ENCODE assay signal across 8 cellular contexts in genomic region chr19:14249012-14249754, GRCh38. TPM values are rescaled to one million over a fixed set of nuclear protein-coding genes. Genes with fewer than 3 reads are reported as not detected.
A peak's percentile ranks its signal among the peaks of the same experiment; 100 is the strongest.
DNase-seq lines count a peak whose midpoint lies in the region; ATAC-seq and TF ChIP-seq lines count a peak whose summit lies in the region.
"Not testable (repeated sequence)": the region's sequence is repeated elsewhere in the genome, so short reads cannot be mapped to it uniquely, and the experiment has no call there.

No MANE protein-coding gene starts in this region.

- H3K36me3 Mint-ChIP-seq in CD14-positive monocyte; activated CD8-positive, alpha-beta memory T cell treated with anti-CD3 and anti-CD28 coated beads, Interleukin-2, amount 10 ng/mL, durations not matched to agents 7 days and 5 days; nephron progenitor cell (ENCODE audit: low read depth); stimulated activated memory B cell treated with anti-CD40 and anti-IgM and Interleukin-4, amounts not matched to agents 10 μg/mL and 1 μg/mL and 100 μg/mL, for 72 hours: not testable (repeated sequence)

- peak overlapping the region; percentile 65 to 87 for H3K4me3 Mint-ChIP-seq in CD14-positive monocyte
- H3K4me3 Mint-ChIP-seq in activated CD8-positive, alpha-beta memory T cell treated with anti-CD3 and anti-CD28 coated beads, Interleukin-2, amount 10 ng/mL, durations not matched to agents 7 days and 5 days, result peak overlapping the region; percentile 20
- H3K4me3 Mint-ChIP-seq in nephron progenitor cell, result peak overlapping the region; percentile 70
- H3K4me3 Mint-ChIP-seq in stimulated activated memory B cell treated with anti-CD40 and anti-IgM and Interleukin-4, amounts not matched to agents 10 μg/mL and 1 μg/mL and 100 μg/mL, for 72 hours, result peak overlapping the region; percentile 77

- H3K18ac ChIP-seq in IMR-90 (ENCODE audit: low read depth, low read length), result peak overlapping the region; percentile 65; the same call in 1 of the 2 replicates

- not testable (repeated sequence) for H3K9me2 ChIP-seq in hepatocyte (replicated peaks; ENCODE audit: insufficient read depth)

- not testable (repeated sequence) for H3K27ac Mint-ChIP-seq in CD14-positive monocyte, nephron progenitor cell
- H3K27ac Mint-ChIP-seq in activated CD8-positive, alpha-beta memory T cell treated with anti-CD3 and anti-CD28 coated beads, Interleukin-2, amount 10 ng/mL, durations not matched to agents 7 days and 5 days, result peak overlapping the region; percentile 36
- H3K27ac Mint-ChIP-seq in stimulated activated memory B cell treated with anti-CD40 and anti-IgM and Interleukin-4, amounts not matched to agents 10 μg/mL and 1 μg/mL and 100 μg/mL, for 72 hours, result peak overlapping the region; percentile 78

- H3K9me3 ChIP-seq in IMR-90 (ENCODE audit: control insufficient read depth, insufficient read depth, low read length); hepatocyte (ENCODE audit: low read depth): not testable (repeated sequence)

- H3K36me3 ChIP-seq in IMR-90 (ENCODE audit: control insufficient read depth, insufficient read depth, low read length); hepatocyte (replicated peaks; ENCODE audit: insufficient read depth, low read depth): not testable (repeated sequence)

- H4K20me1 ChIP-seq in IMR-90 (ENCODE audit: insufficient read depth, low read length); hepatocyte (ENCODE audit: insufficient read depth, poor library complexity, severe bottlenecking): not testable (repeated sequence)

- H3K4me2 ChIP-seq in IMR-90 (ENCODE audit: low read depth, low read length), result peak overlapping the region; percentile 90
- H3K4me2 ChIP-seq in hepatocyte, result peak overlapping the region; percentile 96

- dilution Hi-C loops in IMR-90 (cut with HindIII; ENCODE audit: low sequenced_read_pairs, unreplicated experiment), result not testable (repeated sequence)

- H3K27ac ChIP-seq in IMR-90 (ENCODE audit: insufficient read depth, low read length), result not testable (repeated sequence)
- peak overlapping the region; percentile 88 for H3K27ac ChIP-seq in hepatocyte

- peak overlapping the region; percentile 53 to 72; a peak in 3 of 4 replicates for H4K8ac ChIP-seq in IMR-90 (ENCODE audit: low read depth in 2 of 2, low read length in 2 of 2)

- not testable (repeated sequence) for H3K79me2 ChIP-seq in hepatocyte

- not testable (repeated sequence) for BruUV-seq in IMR-90 (replicated peaks; lab: Mats Ljungman, UMichigan)

- H3K4me1 ChIP-seq in IMR-90 (ENCODE audit: control insufficient read depth, insufficient read depth, low read length), result not testable (repeated sequence)
- peaks cover 15% of the 10 kb centered on the region for H3K4me1 ChIP-seq in hepatocyte (ENCODE audit: insufficient read depth)

- POLR2A ChIA-PET in IMR-90 (lab: Charles Lee; ENCODE audit: unreplicated experiment), result not testable (repeated sequence)

- not testable (repeated sequence) for DNase-seq in CD14-positive monocyte (ENCODE audit: low spot score); IMR-90; activated CD8-positive, alpha-beta memory T cell treated with anti-CD3 and anti-CD28 coated beads, Interleukin-2, amount 10 ng/mL, durations not matched to agents 7 days and 5 days
- DNase-seq in NOMO-1 treated with dmso at 0.1 percent for 144 hours (lab: John Stamatoyannopoulos, UW; ENCODE audit: unreplicated experiment) (peak; percentile 28), cerebellum (ENCODE audit: low spot score) (peak; percentile 40), hepatocyte (ENCODE audit: low spot score) (peak; percentile 48), nephron progenitor cell (peak; percentile 50)

- H3K27me3 Mint-ChIP-seq in CD14-positive monocyte (ENCODE audit: low read depth in 3 of 3), result peaks cover 18 to 55% (median 30%) of the 10 kb centered on the region in 3 donors
- peaks cover 15% of the 10 kb centered on the region for H3K27me3 Mint-ChIP-seq in activated CD8-positive, alpha-beta memory T cell treated with anti-CD3 and anti-CD28 coated beads, Interleukin-2, amount 10 ng/mL, durations not matched to agents 7 days and 5 days
- not testable (repeated sequence) for H3K27me3 Mint-ChIP-seq in nephron progenitor cell (ENCODE audit: low read depth, poor library complexity); stimulated activated memory B cell treated with anti-CD40 and anti-IgM and Interleukin-4, amounts not matched to agents 10 μg/mL and 1 μg/mL and 100 μg/mL, for 72 hours

- WGBS in IMR-90 (ENCODE audit: extremely low coverage in 2 of 2, insufficient read length in 1 of 2), 2 experiments, result 0% methylated on average over 2 of the region's 39 CpGs; no CpG with 5 or more reads in 1 of the 2 experiments
- 6% methylated on average over 8 of the region's 39 CpGs for WGBS in hepatocyte (ENCODE audit: low lambda C conversion rate, missing lambda C conversion rate)

- peak overlapping the region; percentile 50; the same call in 1 of the 2 replicates for H3K4ac ChIP-seq in IMR-90 (ENCODE audit: low read depth, low read length)

- not testable (repeated sequence) for TF ChIP-seq RAD21 in IMR-90 (IDR thresholded peaks at IDR 0.05; ENCODE audit: low read length)

- not testable (repeated sequence) for H3K79me1 ChIP-seq in IMR-90 (ENCODE audit: low read depth in 1 of 2, low read length in 2 of 2)

- H3K9ac ChIP-seq in IMR-90 (ENCODE audit: low read depth, low read length), result 0 out of 2 replicates have a peak overlapping the region, but pooled peaks have one; percentile 16

- H2AK5ac ChIP-seq in IMR-90 (ENCODE audit: low read depth, low read length), result not testable (repeated sequence)

- H3K27me3 ChIP-seq in IMR-90 (ENCODE audit: control insufficient read depth, insufficient read depth, low read length), result peaks cover 29% of the 10 kb centered on the region
- not testable (repeated sequence) for H3K27me3 ChIP-seq in hepatocyte

- H4K5ac ChIP-seq in IMR-90 (ENCODE audit: low read depth, low read length), result peak overlapping the region; percentile 94

- not testable (repeated sequence) for H3K23ac ChIP-seq in IMR-90 (ENCODE audit: low read depth, low read length)

- not testable (repeated sequence) for H2BK120ac ChIP-seq in IMR-90 (ENCODE audit: low read depth, low read length)

- not testable (repeated sequence) for H2AK9ac ChIP-seq in IMR-90 (replicated peaks; ENCODE audit: low read depth, low read length, poor library complexity)

- H2BK15ac ChIP-seq in IMR-90 (ENCODE audit: low read depth, low read length), result not testable (repeated sequence)

- not testable (repeated sequence) for H3K14ac ChIP-seq in IMR-90 (replicated peaks; ENCODE audit: low read depth, low read length)

- not testable (repeated sequence) for H3K9me1 ChIP-seq in IMR-90 (ENCODE audit: insufficient read depth, low read length)

- H2BK5ac ChIP-seq in IMR-90 (ENCODE audit: low read depth, low read length, poor library complexity, severe bottlenecking), result not testable (repeated sequence)

- not testable (repeated sequence) for H3K56ac ChIP-seq in IMR-90 (ENCODE audit: extremely low read depth, insufficient read depth, low read length)

- H3K4me3 ChIP-seq in IMR-90 (ENCODE audit: insufficient read depth, low read depth, low read length) (peak overlapping the region; percentile 40), hepatocyte (peak overlapping the region; percentile 53)

- CTCF ChIA-PET in IMR-90 (lab: Yijun Ruan, JAX); activated CD8-positive, alpha-beta memory T cell treated with anti-CD3 and anti-CD28 coated beads, Interleukin-2, amount 10 ng/mL, durations not matched to agents 7 days and 5 days (lab: Charles Lee): not testable (repeated sequence)

- H3K9me3 Mint-ChIP-seq in CD14-positive monocyte; activated CD8-positive, alpha-beta memory T cell treated with anti-CD3 and anti-CD28 coated beads, Interleukin-2, amount 10 ng/mL, durations not matched to agents 7 days and 5 days (ENCODE audit: low read depth); nephron progenitor cell; stimulated activated memory B cell treated with anti-CD40 and anti-IgM and Interleukin-4, amounts not matched to agents 10 μg/mL and 1 μg/mL and 100 μg/mL, for 72 hours: not testable (repeated sequence)

- H2BK20ac ChIP-seq in IMR-90 (ENCODE audit: low read depth, low read length), result not testable (repeated sequence)

- H3K4me1 Mint-ChIP-seq in CD14-positive monocyte (peaks cover 25% of the 10 kb centered on the region), nephron progenitor cell (peaks cover 18% of the 10 kb centered on the region)
- H3K4me1 Mint-ChIP-seq in activated CD8-positive, alpha-beta memory T cell treated with anti-CD3 and anti-CD28 coated beads, Interleukin-2, amount 10 ng/mL, durations not matched to agents 7 days and 5 days, result not testable (repeated sequence)
- H3K4me1 Mint-ChIP-seq in stimulated activated memory B cell treated with anti-CD40 and anti-IgM and Interleukin-4, amounts not matched to agents 10 μg/mL and 1 μg/mL and 100 μg/mL, for 72 hours, result peaks cover 20% of the 10 kb centered on the region

- H2AFZ ChIP-seq in IMR-90 (replicated peaks; ENCODE audit: low read length, poor library complexity), result not testable (repeated sequence)
- H2AFZ ChIP-seq in hepatocyte, result peak overlapping the region; percentile 82

- not testable (repeated sequence) for TF ChIP-seq POLR2A in IMR-90 (IDR thresholded peaks at IDR 0.05; ENCODE audit: low read depth, low read length)

- intact Hi-C loops in CD14-positive monocyte (cut with micrococcal nuclease); IMR-90 (cut with micrococcal nuclease): not testable (repeated sequence)

- ATAC-seq in IMR-90 (ENCODE audit: low read depth), result peak; percentile 50
- ATAC-seq in activated CD8-positive, alpha-beta memory T cell treated with anti-CD3 and anti-CD28 coated beads, Interleukin-2, amount 10 ng/mL, durations not matched to agents 7 days and 5 days, result peak; percentile 55
- ATAC-seq in stimulated activated memory B cell treated with anti-CD40 and anti-IgM and Interleukin-4, amounts not matched to agents 10 μg/mL and 1 μg/mL and 100 μg/mL, for 72 hours, result peak; percentile 46

- in situ Hi-C loops in IMR-90 (cut with MboI; ENCODE audit: low sequenced_read_pairs), result not testable (repeated sequence)

- not testable (repeated sequence) for H4K91ac ChIP-seq in IMR-90 (ENCODE audit: insufficient read depth, low read depth, low read length)

- TF ChIP-seq CTCF in CD14-positive monocyte (IDR thresholded peaks at IDR 0.05); IMR-90 (conservative IDR thresholded peaks at IDR 0.05; ENCODE audit: low read depth, low read length); hepatocyte (IDR thresholded peaks at IDR 0.05; ENCODE audit: poor library complexity); nephron progenitor cell (IDR thresholded peaks at IDR 0.05): not testable (repeated sequence)

RNA-seq across cellular contexts. Expression of gene ADGRL1, which starts 43.2 kb away (rescaled TPM):
- polyA plus RNA-seq in CD14-positive monocyte, result not detected
- total RNA-seq in IMR-90 (2012; rRNA removed), result 0.72 and 1.4 TPM in 2 replicates
- 2.2 and 2.4 TPM in 2 replicates for polyA plus RNA-seq in IMR-90 (2012; rRNA removed)
- 0.78 and 3.2 TPM in 2 replicates for polyA plus RNA-seq in IMR-90 (2012; cell fraction: cytosol; rRNA removed)
- 5.8 and 14.9 TPM in 2 replicates for polyA plus RNA-seq in IMR-90 (2012; cell fraction: nucleus; rRNA removed; ENCODE audit: low replicate concordance)
- total RNA-seq in activated CD8-positive, alpha-beta memory T cell treated with anti-CD3 and anti-CD28 coated beads, Interleukin-2, amount 10 ng/mL, durations not matched to agents 7 days and 5 days, result 1 to 10 TPM; 3.7 to 4.3 TPM
- total RNA-seq in cerebellum, result 55.7 TPM
- 11.5 and 16.9 TPM in 2 replicates for total RNA-seq in hepatocyte
- 11.9 and 16.3 TPM in 2 replicates for polyA plus RNA-seq in hepatocyte

Comparison
In these comparisons a context has a peak if more than half of its experiments do, and no peak if none do; other contexts are left out.
1. H3K4me3 Mint-ChIP-seq: peak in every context shown above with its lines; median percentile 77 in stimulated activated memory B cell treated with anti-CD40 and anti-IgM and Interleukin-4, amounts not matched to agents 10 μg/mL and 1 μg/mL and 100 μg/mL, for 72 hours; 76 in CD14-positive monocyte; 70 in nephron progenitor cell; 20 in activated CD8-positive, alpha-beta memory T cell treated with anti-CD3 and anti-CD28 coated beads, Interleukin-2, amount 10 ng/mL, durations not matched to agents 7 days and 5 days.